Comparison of ENCODE assay signal across 26 cellular contexts in the genomic region with DNA sequence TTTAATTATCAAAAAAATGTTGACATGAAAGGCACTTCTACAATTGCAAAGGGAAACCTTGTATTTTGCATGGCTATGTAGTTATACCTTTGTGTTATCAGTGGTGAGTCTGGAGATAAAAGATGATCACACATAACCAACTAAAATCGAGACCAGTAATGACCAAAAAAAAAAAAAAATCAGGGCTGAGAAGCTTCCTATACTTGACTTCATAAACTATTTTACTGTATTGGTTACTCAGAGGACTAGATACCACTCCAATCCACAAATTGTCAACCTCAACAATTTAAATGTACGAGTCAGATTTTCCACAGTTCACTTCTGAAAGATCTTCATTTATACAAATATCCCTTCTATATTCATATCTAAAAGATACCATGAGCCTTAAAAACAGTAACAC.
"Had no signal": no experiment of that assay in that cellular context is flagged by ENCODE, and none has a peak within 500 bp of the region (broad histone marks: within the 10 kb centered on the region; RNA-seq: fewer than 3 reads in every experiment).

No MANE protein-coding gene starts in this region.

- H3K36me3 Mint-ChIP-seq: natural killer cell treated with Interleukin-12 subunit alpha and Interleukin-12 subunit beta and Interleukin-15 and Interleukin-18, amount 100 ng/mL, for 72 hours had no signal

- H3K4me3 Mint-ChIP-seq: immature natural killer cell; natural killer cell treated with Interleukin-12 subunit alpha and Interleukin-12 subunit beta and Interleukin-15 and Interleukin-18, amount 100 ng/mL, for 72 hours; neural progenitor cell had no signal

- H3K36me3 ChIP-seq: gastrocnemius medialis, neural progenitor cell, ovary, right atrium auricular region, sigmoid colon, tibial artery, upper lobe of left lung, uterus had no signal

- H3K9me3 ChIP-seq: gastrocnemius medialis, ovary, right atrium auricular region, sigmoid colon, tibial artery, upper lobe of left lung, uterus had no signal

- H3K4me3 ChIP-seq: dorsolateral prefrontal cortex, gastrocnemius medialis, lung, neural progenitor cell, ovary, right atrium auricular region, sigmoid colon, skin epidermis, tibial artery, upper lobe of left lung, uterus had no signal

- DNase-seq: cortex of kidney; dorsolateral prefrontal cortex; effector CD8-positive, alpha-beta T cell; gastrocnemius medialis; glutamatergic neuron; immature natural killer cell; kidney; left cardiac atrium; left ventricle myocardium superior; mesenchymal stem cell; midbrain; nucleus accumbens; ovary; sigmoid colon; stimulated activated CD4-positive, alpha-beta T cell treated with anti-CD3 and anti-CD28 coated beads, Interleukin-2, amount 100 ng/mL, for 24 hours; stimulated activated CD4-positive, alpha-beta T cell treated with anti-CD3 and anti-CD28 coated beads, Interleukin-4, amount 100 ng/mL, for 4 hours; stimulated activated naive CD4-positive, alpha-beta T cell; tibial artery; upper lobe of left lung; uterus had no signal

- H3K9me3 Mint-ChIP-seq: immature natural killer cell; natural killer cell treated with Interleukin-12 subunit alpha and Interleukin-12 subunit beta and Interleukin-15 and Interleukin-18, amount 100 ng/mL, for 72 hours; neural progenitor cell had no signal

- H3K27ac Mint-ChIP-seq: immature natural killer cell, neural progenitor cell had no signal

- ATAC-seq: esophagus mucosa; gastrocnemius medialis; left cardiac atrium; left ventricle myocardium superior; natural killer cell treated with Interleukin-12 subunit alpha and Interleukin-12 subunit beta and Interleukin-15 and Interleukin-18, amount 100 ng/mL, for 72 hours had no signal

- H3K27me3 ChIP-seq: dorsolateral prefrontal cortex, gastrocnemius medialis, ovary, right atrium auricular region, sigmoid colon, tibial artery, upper lobe of left lung, uterus had no signal

- H3K27me3 Mint-ChIP-seq: natural killer cell treated with Interleukin-12 subunit alpha and Interleukin-12 subunit beta and Interleukin-15 and Interleukin-18, amount 100 ng/mL, for 72 hours had no signal
